ENCODE assay signal across 29 cellular contexts in genomic region chr7:43006008-43006407, GRCh38.
"Had no signal": no experiment of that assay in that cellular context is flagged by ENCODE, and none has a peak within 500 bp of the region (broad histone marks: within the 10 kb centered on the region; RNA-seq: fewer than 3 reads in every experiment).

No MANE protein-coding gene starts in this region.

- H2AFZ ChIP-seq: parathyroid adenoma had no signal

- H3K9me3 Mint-ChIP-seq: naive thymus-derived CD8-positive, alpha-beta T cell; natural killer cell treated with Interleukin-12 subunit alpha and Interleukin-12 subunit beta and Interleukin-15 and Interleukin-18, amount 100 ng/mL, for 72 hours; nephron progenitor cell; stimulated activated effector memory CD8-positive, alpha-beta T cell treated with anti-CD3 and anti-CD28 coated beads, Interleukin-12 subunit alpha, Interleukin-12 subunit beta, amount 100 ng/mL, for 72 hours; stimulated activated naive B cell treated with anti-CD40 and anti-IgM and Interleukin-4, amounts not matched to agents 10 μg/mL and 1 μg/mL and 100 μg/mL, for 72 hours; stimulated activated naive CD8-positive, alpha-beta T cell treated with anti-CD3 and anti-CD28 coated beads, Interleukin-15, Interleukin-2, amounts not matched to agents 100 ng/mL and 50 ng/mL, for 24 hours had no signal

- DNase-seq: naive thymus-derived CD8-positive, alpha-beta T cell; nephron progenitor cell; nucleus accumbens; posterior cingulate gyrus; psoas muscle; right cardiac atrium; right lobe of liver; sigmoid colon; small intestine; stimulated activated CD4-positive, alpha-beta T cell treated with anti-CD3 and anti-CD28 coated beads, Interleukin-15, amount 100 ng/mL, for 24 hours; stimulated activated CD4-positive, alpha-beta T cell treated with anti-CD3 and anti-CD28 coated beads, Interleukin-2, amount 100 ng/mL, for 24 hours; stimulated activated CD4-positive, alpha-beta T cell treated with anti-CD3 and anti-CD28 coated beads, Interleukin-2, amount 100 ng/mL, for 48 hours; stimulated activated CD4-positive, alpha-beta T cell treated with anti-CD3 and anti-CD28 coated beads, Interleukin-4, amount 100 ng/mL, for 24 hours; stimulated activated naive B cell treated with anti-CD40 and anti-IgM and Interleukin-4, amounts not matched to agents 10 μg/mL and 1 μg/mL and 100 μg/mL, for 72 hours; stimulated activated naive CD4-positive, alpha-beta T cell treated with Interleukin-2 at 50 U/mL for 16 hours; stomach; thyroid gland; trophoblast cell; upper lobe of left lung had no signal

- H3K4me1 ChIP-seq: parathyroid adenoma, psoas muscle, right lobe of liver, sigmoid colon, stomach, thyroid gland, tibial nerve, upper lobe of left lung, vagina had no signal

- ATAC-seq: naive thymus-derived CD8-positive, alpha-beta T cell; natural killer cell treated with Interleukin-12 subunit alpha and Interleukin-12 subunit beta and Interleukin-15 and Interleukin-18, amount 100 ng/mL, for 72 hours; psoas muscle; right cardiac atrium; right lobe of liver; stimulated activated effector memory CD8-positive, alpha-beta T cell treated with anti-CD3 and anti-CD28 coated beads, Interleukin-12 subunit alpha, Interleukin-12 subunit beta, amount 100 ng/mL, for 72 hours; stimulated activated naive B cell treated with anti-CD40 and anti-IgM and Interleukin-4, amounts not matched to agents 10 μg/mL and 1 μg/mL and 100 μg/mL, for 72 hours had no signal

- H3K36me3 Mint-ChIP-seq: naive thymus-derived CD8-positive, alpha-beta T cell; natural killer cell treated with Interleukin-12 subunit alpha and Interleukin-12 subunit beta and Interleukin-15 and Interleukin-18, amount 100 ng/mL, for 72 hours; stimulated activated effector memory CD8-positive, alpha-beta T cell treated with anti-CD3 and anti-CD28 coated beads, Interleukin-12 subunit alpha, Interleukin-12 subunit beta, amount 100 ng/mL, for 72 hours; stimulated activated naive B cell treated with anti-CD40 and anti-IgM and Interleukin-4, amounts not matched to agents 10 μg/mL and 1 μg/mL and 100 μg/mL, for 72 hours had no signal

- H3K4me1 Mint-ChIP-seq: nephron progenitor cell; stimulated activated naive B cell treated with anti-CD40 and anti-IgM and Interleukin-4, amounts not matched to agents 10 μg/mL and 1 μg/mL and 100 μg/mL, for 72 hours had no signal

- H3K9me3 ChIP-seq: neutrophil, psoas muscle, right lobe of liver, sigmoid colon, stomach, thoracic aorta, thyroid gland, tibial nerve, upper lobe of left lung, vagina had no signal

- H3K4me3 Mint-ChIP-seq: naive thymus-derived CD8-positive, alpha-beta T cell; natural killer cell treated with Interleukin-12 subunit alpha and Interleukin-12 subunit beta and Interleukin-15 and Interleukin-18, amount 100 ng/mL, for 72 hours; nephron progenitor cell; stimulated activated effector memory CD8-positive, alpha-beta T cell treated with anti-CD3 and anti-CD28 coated beads, Interleukin-12 subunit alpha, Interleukin-12 subunit beta, amount 100 ng/mL, for 72 hours; stimulated activated naive B cell treated with anti-CD40 and anti-IgM and Interleukin-4, amounts not matched to agents 10 μg/mL and 1 μg/mL and 100 μg/mL, for 72 hours; stimulated activated naive CD8-positive, alpha-beta T cell treated with anti-CD3 and anti-CD28 coated beads, Interleukin-15, Interleukin-2, amounts not matched to agents 100 ng/mL and 50 ng/mL, for 24 hours had no signal

- H3K9ac ChIP-seq: parathyroid adenoma had no signal

- H3K27ac ChIP-seq: neutrophil, parathyroid adenoma, psoas muscle, right lobe of liver, sigmoid colon, stomach, thoracic aorta, thyroid gland, tibial nerve, upper lobe of left lung, vagina had no signal

- H3K27ac Mint-ChIP-seq: naive thymus-derived CD8-positive, alpha-beta T cell; natural killer cell treated with Interleukin-12 subunit alpha and Interleukin-12 subunit beta and Interleukin-15 and Interleukin-18, amount 100 ng/mL, for 72 hours; nephron progenitor cell; progenitor cell of endocrine pancreas; stimulated activated effector memory CD8-positive, alpha-beta T cell treated with anti-CD3 and anti-CD28 coated beads, Interleukin-12 subunit alpha, Interleukin-12 subunit beta, amount 100 ng/mL, for 72 hours; stimulated activated naive B cell treated with anti-CD40 and anti-IgM and Interleukin-4, amounts not matched to agents 10 μg/mL and 1 μg/mL and 100 μg/mL, for 72 hours; stimulated activated naive CD8-positive, alpha-beta T cell treated with anti-CD3 and anti-CD28 coated beads, Interleukin-15, Interleukin-2, amounts not matched to agents 100 ng/mL and 50 ng/mL, for 24 hours had no signal

- FAIRE-seq: small intestine, urothelium cell line had no signal

- H3K79me2 ChIP-seq: parathyroid adenoma had no signal

- H3K36me3 ChIP-seq: neutrophil, right lobe of liver, sigmoid colon, stomach, thoracic aorta, thyroid gland, tibial nerve, upper lobe of left lung, vagina had no signal

- H3K27me3 ChIP-seq: neutrophil, right lobe of liver, sigmoid colon, thyroid gland, tibial nerve, upper lobe of left lung, vagina had no signal

- H3K27me3 Mint-ChIP-seq: progenitor cell of endocrine pancreas had no signal

- H3K4me3 ChIP-seq: psoas muscle, right lobe of liver, sigmoid colon, stomach, thoracic aorta, thyroid gland, tibial nerve, upper lobe of left lung, vagina had no signal
